ENCODE assay signal across 21 cellular contexts in genomic region chr19:34669305-34669704, GRCh38. TPM values are rescaled to one million over a fixed set of nuclear protein-coding genes. Genes with fewer than 3 reads are reported as not detected.
"Had no signal": no experiment of that assay in that cellular context is flagged by ENCODE, and none has a peak within 500 bp of the region (broad histone marks: within the 10 kb centered on the region; RNA-seq: fewer than 3 reads in every experiment).

No MANE protein-coding gene starts in this region.

- H3K36me3 ChIP-seq: transverse colon, vagina had no signal

- ATAC-seq: activated CD8-positive, alpha-beta memory T cell treated with anti-CD3 and anti-CD28 coated beads, Interleukin-2, amount 10 ng/mL, durations not matched to agents 7 days and 5 days; effector memory CD8-positive, alpha-beta T cell; left colon; stimulated activated naive CD8-positive, alpha-beta T cell treated with anti-CD3 and anti-CD28 coated beads, Interleukin-15, Interleukin-2, amounts not matched to agents 100 U/mL and 50 U/mL, for 24 hours had no signal

- H3K27me3 ChIP-seq: transverse colon, vagina had no signal

- DNase-seq: activated CD4-positive, alpha-beta memory T cell treated with anti-CD3 and anti-CD28 coated beads, Interleukin-2, amount 10 ng/mL, durations not matched to agents 7 days and 5 days; activated CD4-positive, alpha-beta T cell treated with anti-CD3 and anti-CD28 coated beads for 48 hours; activated CD4-positive, CD25-positive, alpha-beta regulatory T cell; activated CD8-positive, alpha-beta memory T cell treated with anti-CD3 and anti-CD28 coated beads, Interleukin-2, amount 10 ng/mL, durations not matched to agents 7 days and 5 days; activated naive CD4-positive, alpha-beta T cell; activated naive CD8-positive, alpha-beta T cell treated with anti-CD3 and anti-CD28 coated beads for 36 hours; amygdala; caudate nucleus; effector memory CD8-positive, alpha-beta T cell; foreskin melanocyte; hypothalamus; islet precursor cell; left colon; stimulated activated CD4-positive, alpha-beta T cell treated with anti-CD3 and anti-CD28 coated beads, Interleukin-12 subunit alpha, Interleukin-12 subunit beta, amount 100 ng/mL, for 4 hours; stimulated activated naive CD8-positive, alpha-beta T cell treated with anti-CD3 and anti-CD28 coated beads, Interleukin-15, Interleukin-2, amounts not matched to agents 100 U/mL and 50 U/mL, for 24 hours; T-helper 9 cell; transverse colon had no signal

- H3K4me3 ChIP-seq: lung, transverse colon, vagina had no signal

- H3K27ac ChIP-seq: transverse colon, vagina had no signal

- H3K9me3 ChIP-seq: transverse colon, vagina had no signal

RNA-seq across cellular contexts. Expression of gene SCGB2B2, which starts 7.7 kb away (rescaled TPM):
- total RNA-seq: dermis microvascular lymphatic vessel endothelial cell had no signal
- polyA plus RNA-seq: fibroblast of lung had no signal
